ENCODE assay signal across 8 cellular contexts in the genomic region with DNA sequence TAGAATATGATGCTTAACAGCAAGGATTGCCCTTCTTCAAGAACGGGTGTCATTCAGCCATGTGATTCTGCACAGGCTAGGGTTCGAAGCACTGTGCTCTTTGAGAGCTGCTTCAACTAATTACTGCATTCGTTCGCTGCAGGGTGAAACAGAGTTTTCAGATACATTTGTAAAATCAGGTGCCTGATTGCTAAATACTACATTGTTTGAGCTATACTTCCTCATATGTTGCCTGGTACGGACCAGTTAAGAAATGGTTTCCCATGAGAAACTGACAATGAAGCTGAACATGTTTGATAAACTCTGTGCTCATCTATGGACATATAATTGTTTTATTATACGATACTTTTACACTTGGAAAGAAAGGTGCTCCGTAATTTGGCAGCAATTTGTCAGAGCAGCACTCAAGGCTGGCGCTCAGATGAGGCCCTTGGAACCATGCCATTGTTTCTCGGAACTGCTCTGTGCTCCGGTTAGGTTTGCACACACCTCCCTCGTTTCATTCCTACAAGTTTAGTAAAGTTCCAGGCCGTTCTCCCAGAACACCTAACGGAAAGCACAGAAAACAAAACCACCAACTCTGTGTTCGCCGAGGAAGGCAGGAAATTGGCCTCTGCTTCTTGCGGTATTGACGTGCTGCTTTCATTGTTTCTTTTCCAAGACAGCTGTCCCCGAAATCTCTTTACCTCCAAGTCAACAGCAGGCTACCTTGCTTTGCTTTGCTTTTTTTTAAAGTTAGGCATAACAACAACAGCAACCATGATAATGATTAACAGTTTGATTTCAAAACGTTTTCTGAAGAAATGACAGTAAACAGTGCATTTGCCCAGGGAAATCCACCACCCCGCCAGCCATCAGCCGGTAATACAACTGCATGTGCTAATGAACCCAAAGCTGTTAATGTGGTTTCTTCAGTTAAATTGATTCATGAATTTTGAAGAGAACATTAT.
A peak's percentile ranks its signal among the peaks of the same experiment; 100 is the strongest.
DNase-seq lines count a peak whose midpoint lies in the region; ATAC-seq, FAIRE-seq and TF ChIP-seq lines count a peak whose summit lies in the region.

No MANE protein-coding gene starts in this region.

- no peak overlapping the region for H3K27ac Mint-ChIP-seq in T-helper 2 cell treated with Interferon-gamma antibody and Interleukin-4, amounts not matched to agents 5 μg/mL and 100 μg/mL, for 36 hours
- no peak overlapping the region for H3K27ac Mint-ChIP-seq in activated B cell treated with CpG ODN at 0.5 μM for 24 hours

- H3K9me3 ChIP-seq in kidney (ENCODE audit: control insufficient read depth in 1 of 2, low read length in 2 of 2) = peaks cover 0 to 9% of the 10 kb centered on the region in 2 donors
- peaks cover 0 to 6% of the 10 kb centered on the region in 2 donors for H3K9me3 ChIP-seq in stomach smooth muscle (ENCODE audit: control insufficient read depth in 2 of 2, low read length in 2 of 2)
- peaks cover 10% of the 10 kb centered on the region for H3K9me3 ChIP-seq in Karpas-422 (ENCODE audit: low read length)

- FAIRE-seq in kidney (lab: Jason Lieb, UNC) = no peak

- no peak for ATAC-seq in activated B cell treated with CpG ODN at 0.5 μM for 24 hours (ENCODE audit: low read depth)
- no peak for ATAC-seq in HG03378 (IDR thresholded peaks at IDR 0.05; ENCODE audit: unreplicated experiment)

- peaks cover 8% of the 10 kb centered on the region for H3K4me1 Mint-ChIP-seq in T-helper 2 cell treated with Interferon-gamma antibody and Interleukin-4, amounts not matched to agents 5 μg/mL and 100 μg/mL, for 36 hours (ENCODE audit: low read depth)
- peaks cover 8% of the 10 kb centered on the region for H3K4me1 Mint-ChIP-seq in activated B cell treated with CpG ODN at 0.5 μM for 24 hours

- H3K9ac ChIP-seq in kidney (ENCODE audit: low read length in 2 of 2) = no peak overlapping the region
- peak overlapping the region; percentile 16 to 55 for H3K9ac ChIP-seq in stomach smooth muscle (ENCODE audit: low read length in 2 of 2)
- H3K9ac ChIP-seq in Karpas-422 (ENCODE audit: low read length) = no peak overlapping the region

- H3K27me3 ChIP-seq in stomach smooth muscle (ENCODE audit: control insufficient read depth in 1 of 2, insufficient read depth in 2 of 2, low read length in 2 of 2) (no peaks in the 10 kb centered on the region), Karpas-422 (ENCODE audit: low read length) (no peaks in the 10 kb centered on the region)

- H3K27ac ChIP-seq in kidney (ENCODE audit: low read depth in 2 of 2, low read length in 2 of 2) (peak overlapping the region in 1 of 2 donors; percentile 5), stomach smooth muscle (ENCODE audit: low read length) (no peak overlapping the region), Karpas-422 (ENCODE audit: low read length) (no peak overlapping the region)

- H3K9me3 Mint-ChIP-seq in T-helper 2 cell treated with Interferon-gamma antibody and Interleukin-4, amounts not matched to agents 5 μg/mL and 100 μg/mL, for 36 hours = peaks cover 18% of the 10 kb centered on the region
- H3K9me3 Mint-ChIP-seq in activated B cell treated with CpG ODN at 0.5 μM for 24 hours = peaks cover 10% of the 10 kb centered on the region

- DNase-seq in T-helper 2 cell treated with Interferon-gamma antibody and Interleukin-4, amounts not matched to agents 5 μg/mL and 100 μg/mL, for 36 hours (ENCODE audit: low spot score) = no peak
- DNase-seq in T-helper 2 cell = no peak
- no peak for DNase-seq in activated B cell treated with CpG ODN at 0.5 μM for 24 hours
- peak; percentile 70 for DNase-seq in kidney
- DNase-seq in D341Med (ENCODE audit: low spot score) = no peak
- DNase-seq in Karpas-422 = no peak

- H3K27me3 Mint-ChIP-seq in T-helper 2 cell treated with Interferon-gamma antibody and Interleukin-4, amounts not matched to agents 5 μg/mL and 100 μg/mL, for 36 hours (ENCODE audit: low read depth) = no peaks in the 10 kb centered on the region
- no peaks in the 10 kb centered on the region for H3K27me3 Mint-ChIP-seq in activated B cell treated with CpG ODN at 0.5 μM for 24 hours

- TF ChIP-seq CTCF in activated B cell treated with CpG ODN at 0.5 μM for 24 hours (IDR thresholded peaks at IDR 0.05) (no peak), kidney (IDR thresholded peaks at IDR 0.05; ENCODE audit: borderline replicate concordance, extremely low read depth, insufficient read depth) (no peak)

- peak overlapping the region; percentile 43 to 64 for H3K4me3 ChIP-seq in kidney (ENCODE audit: low read length in 2 of 2)
- H3K4me3 ChIP-seq in stomach smooth muscle (ENCODE audit: low read length in 2 of 2) = peak overlapping the region; percentile 12 to 61
- H3K4me3 ChIP-seq in Karpas-422 (ENCODE audit: low read length) = no peak overlapping the region

- H3K4me3 Mint-ChIP-seq in T-helper 2 cell treated with Interferon-gamma antibody and Interleukin-4, amounts not matched to agents 5 μg/mL and 100 μg/mL, for 36 hours = peak overlapping the region; percentile 51
- peak overlapping the region; percentile 24 for H3K4me3 Mint-ChIP-seq in activated B cell treated with CpG ODN at 0.5 μM for 24 hours

- H3K36me3 Mint-ChIP-seq in T-helper 2 cell treated with Interferon-gamma antibody and Interleukin-4, amounts not matched to agents 5 μg/mL and 100 μg/mL, for 36 hours (ENCODE audit: low read depth) = no peaks in the 10 kb centered on the region
- H3K36me3 Mint-ChIP-seq in activated B cell treated with CpG ODN at 0.5 μM for 24 hours (ENCODE audit: low read depth) = peaks cover 55% of the 10 kb centered on the region

- H3K4me1 ChIP-seq in kidney (ENCODE audit: control insufficient read depth in 1 of 2, insufficient read depth in 1 of 2, low read depth in 1 of 2, low read length in 2 of 2) (peaks cover 0 to 3% of the 10 kb centered on the region in 2 donors), stomach smooth muscle (ENCODE audit: control insufficient read depth, insufficient read depth, low read length) (no peaks in the 10 kb centered on the region), Karpas-422 (ENCODE audit: low read length) (no peaks in the 10 kb centered on the region)

- H3K36me3 ChIP-seq in kidney (ENCODE audit: control insufficient read depth in 1 of 2, insufficient read depth in 2 of 2, low read length in 2 of 2) = peaks cover 0 to 4% of the 10 kb centered on the region in 2 donors
- peaks cover 2 to 4% of the 10 kb centered on the region in 2 donors for H3K36me3 ChIP-seq in stomach smooth muscle (ENCODE audit: control insufficient read depth in 2 of 2, insufficient read depth in 2 of 2, low read length in 2 of 2)
- H3K36me3 ChIP-seq in Karpas-422 (ENCODE audit: insufficient read depth, low read length) = no peaks in the 10 kb centered on the region

- no peak overlapping the region for H3K4me2 ChIP-seq in Karpas-422 (ENCODE audit: low read depth, low read length, poor library complexity, severe bottlenecking)

- CTCF ChIA-PET in activated B cell treated with CpG ODN at 0.5 μM for 24 hours (lab: Charles Lee) = no interaction called here

- H3K9me2 ChIP-seq in Karpas-422 (replicated peaks; ENCODE audit: insufficient read depth, low read length) = no peaks in the 10 kb centered on the region

- POLR2A ChIA-PET in activated B cell treated with CpG ODN at 0.5 μM for 24 hours (lab: Charles Lee) = interaction anchor here (0.5 kb wide), 1 partner anchor 1699 kb away, joined by 12 read pairs; no protein-coding TSS in a partner anchor

- no peaks in the 10 kb centered on the region for H4K20me1 ChIP-seq in Karpas-422 (ENCODE audit: insufficient read depth, low read depth, low read length)

- no peaks in the 10 kb centered on the region for H3K79me2 ChIP-seq in Karpas-422 (ENCODE audit: low read length)

- no peak overlapping the region for H2AFZ ChIP-seq in Karpas-422 (ENCODE audit: low read length)

- intact Hi-C loops in activated B cell treated with CpG ODN at 0.5 μM for 24 hours (cut with micrococcal nuclease) (no loop called here), kidney (cut with DNase I) (no loop called here)

Comparison
In these comparisons a context has a peak if more than half of its experiments do, and no peak if none do; other contexts are left out.
1. H3K9ac ChIP-seq: peak in stomach smooth muscle (2 of 2); none in kidney (0 of 2) and Karpas-422 (single experiment).